ENCODE assay signal across 22 cellular contexts in genomic region chr15:40458495-40459371, GRCh38. TPM values are rescaled to one million over a fixed set of nuclear protein-coding genes. Genes with fewer than 3 reads are reported as not detected.
DNase-seq lines count a peak whose midpoint lies in the region; ATAC-seq and TF ChIP-seq lines count a peak whose summit lies in the region.
"Had no signal": no experiment of that assay in that cellular context is flagged by ENCODE, and none has a peak within 500 bp of the region (broad histone marks: within the 10 kb centered on the region; RNA-seq: fewer than 3 reads in every experiment).

No MANE protein-coding gene starts in this region.

- H2BK5ac ChIP-seq in neuronal stem cell (ENCODE audit: low read length), result no peak overlapping the region

- no peak overlapping the region for H2AK5ac ChIP-seq in neuronal stem cell (ENCODE audit: low read depth, low read length)

- no peaks in the 10 kb centered on the region for H3K9me3 Mint-ChIP-seq in MCF 10A (ENCODE audit: unreplicated experiment)
- H3K9me3 Mint-ChIP-seq in stimulated activated memory B cell treated with anti-CD40 and anti-IgM and Interleukin-4, amounts not matched to agents 10 μg/mL and 1 μg/mL and 100 μg/mL, for 72 hours, result no peaks in the 10 kb centered on the region
- H3K9me3 Mint-ChIP-seq: CD4-positive, alpha-beta memory T cell; IgD-negative memory B cell had no signal

- H4K91ac ChIP-seq in neuronal stem cell (ENCODE audit: low read depth, low read length, poor library complexity), result no peak overlapping the region

- no peak overlapping the region for H2BK120ac ChIP-seq in neuronal stem cell (ENCODE audit: low read depth, low read length)

- H3K27me3 Mint-ChIP-seq in MCF 10A (ENCODE audit: insufficient read depth, unreplicated experiment), result no peaks in the 10 kb centered on the region
- no peaks in the 10 kb centered on the region for H3K27me3 Mint-ChIP-seq in stimulated activated memory B cell treated with anti-CD40 and anti-IgM and Interleukin-4, amounts not matched to agents 10 μg/mL and 1 μg/mL and 100 μg/mL, for 72 hours
- H3K27me3 Mint-ChIP-seq: CD4-positive, alpha-beta memory T cell; IgD-negative memory B cell had no signal

- no peak overlapping the region for H3K27ac ChIP-seq in breast epithelium
- no peak overlapping the region for H3K27ac ChIP-seq in mammary epithelial cell (ENCODE audit: insufficient read depth, low read depth, low read length)
- no peak overlapping the region for H3K27ac ChIP-seq in neuronal stem cell (replicated peaks; ENCODE audit: low read length)
- H3K27ac ChIP-seq: 22Rv1; BLaER1 treated with 17β-estradiol and CSF1 and Interleukin-3, amounts not matched to agents 10 nM and 100 nM; HL-60 had no signal

- ATAC-seq in stimulated activated memory B cell treated with anti-CD40 and anti-IgM and Interleukin-4, amounts not matched to agents 10 μg/mL and 1 μg/mL and 100 μg/mL, for 72 hours, result no peak
- ATAC-seq: GM12878 had no signal

- H3K9ac ChIP-seq in mammary epithelial cell (ENCODE audit: insufficient read depth, low read length), result no peak overlapping the region
- no peak overlapping the region for H3K9ac ChIP-seq in neuronal stem cell (ENCODE audit: low read depth, low read length, poor library complexity)
- H3K9ac ChIP-seq: BLaER1 treated with 17β-estradiol and CSF1 and Interleukin-3, amounts not matched to agents 10 nM and 100 nM had no signal

- H3K9me3 ChIP-seq in breast epithelium, result no peaks in the 10 kb centered on the region
- H3K9me3 ChIP-seq in mammary epithelial cell (replicated peaks; ENCODE audit: insufficient read depth, low read length), result no peaks in the 10 kb centered on the region
- no peaks in the 10 kb centered on the region for H3K9me3 ChIP-seq in neuronal stem cell (replicated peaks in 1 of 2; ENCODE audit: control insufficient read depth in 2 of 2, insufficient read depth in 1 of 2, low read depth in 1 of 2, low read length in 2 of 2)
- H3K9me3 ChIP-seq: BLaER1 treated with 17β-estradiol and CSF1 and Interleukin-3, amounts not matched to agents 10 nM and 100 nM had no signal

- no peak overlapping the region for H2BK15ac ChIP-seq in neuronal stem cell (ENCODE audit: low read length)

- no peaks in the 10 kb centered on the region for H4K20me1 ChIP-seq in mammary epithelial cell (ENCODE audit: insufficient read depth, low read length)

- H3K36me3 Mint-ChIP-seq in MCF 10A (ENCODE audit: insufficient read depth, unreplicated experiment), result peaks cover 15% of the 10 kb centered on the region
- H3K36me3 Mint-ChIP-seq in stimulated activated memory B cell treated with anti-CD40 and anti-IgM and Interleukin-4, amounts not matched to agents 10 μg/mL and 1 μg/mL and 100 μg/mL, for 72 hours, result peaks cover 12% of the 10 kb centered on the region
- H3K36me3 Mint-ChIP-seq: IgD-negative memory B cell had no signal

- H3K79me2 ChIP-seq in mammary epithelial cell (ENCODE audit: insufficient read depth, low read length), result peaks cover 38% of the 10 kb centered on the region

- no peak for DNase-seq in MCF 10A (ENCODE audit: unreplicated experiment)
- no peak for DNase-seq in breast epithelium (ENCODE audit: low spot score in 2 of 2)
- no peak for DNase-seq in mammary epithelial cell
- no peak for DNase-seq in neuronal stem cell (ENCODE audit: low spot score)
- no peak for DNase-seq in NCI-H1694 treated with DMSO at 0.1 percent for 48 hours (lab: John Stamatoyannopoulos, UW)
- DNase-seq in stimulated activated naive CD4-positive, alpha-beta T cell treated with Interleukin-2 at 50 U/mL for 16 hours (lab: John Stamatoyannopoulos, UW), result no peak
- DNase-seq in NCI-H774 (lab: John Stamatoyannopoulos, UW), result no peak
- DNase-seq: CD4-positive, alpha-beta memory T cell; DND-41; Karpas-422; NCI-H1417 treated with DMSO at 0.1 percent for 48 hours; NCI-H1930; NCI-H2227 treated with DMSO at 0.1 percent for 48 hours; NCI-H510A treated with DMSO at 0.1 percent for 48 hours; NCI-H82; Right ventricle myocardium superior had no signal

- H3K36me3 ChIP-seq in breast epithelium (no peaks in the 10 kb centered on the region), mammary epithelial cell (ENCODE audit: insufficient read depth, low read length) (peaks cover 3% of the 10 kb centered on the region), neuronal stem cell (replicated peaks in 1 of 2; ENCODE audit: control insufficient read depth in 2 of 2, insufficient read depth in 2 of 2, low read length in 2 of 2) (peaks cover 20 to 56% of the 10 kb centered on the region in 2 donors)

- BruUV-seq in MCF 10A (replicated peaks; lab: Mats Ljungman, UMichigan), result TSS peak; percentile 30
- TSS peak; percentile 21 for BruUV-seq in mammary epithelial cell (replicated peaks; lab: Mats Ljungman, UMichigan)

- H3K4me1 Mint-ChIP-seq in MCF 10A (ENCODE audit: insufficient read depth, unreplicated experiment), result peaks cover 31% of the 10 kb centered on the region
- peaks cover 42% of the 10 kb centered on the region for H3K4me1 Mint-ChIP-seq in stimulated activated memory B cell treated with anti-CD40 and anti-IgM and Interleukin-4, amounts not matched to agents 10 μg/mL and 1 μg/mL and 100 μg/mL, for 72 hours

- H3K4me3 ChIP-seq in breast epithelium, result no peak overlapping the region
- no peak overlapping the region for H3K4me3 ChIP-seq in mammary epithelial cell (replicated peaks in 1 of 3; ENCODE audit: insufficient read depth in 1 of 3, low read depth in 2 of 3, low read length in 3 of 3)
- H3K4me3 ChIP-seq in neuronal stem cell (ENCODE audit: low read length in 2 of 2), result no peak overlapping the region
- H3K4me3 ChIP-seq: BLaER1 treated with 17β-estradiol and CSF1 and Interleukin-3, amounts not matched to agents 10 nM and 100 nM; GM12878 had no signal

- H3K4me1 ChIP-seq in breast epithelium (peaks cover 0 to 5% of the 10 kb centered on the region in 2 donors), mammary epithelial cell (ENCODE audit: insufficient read depth, low read length) (peaks cover 33% of the 10 kb centered on the region), neuronal stem cell (ENCODE audit: control insufficient read depth in 2 of 2, insufficient read depth in 1 of 2, low read depth in 1 of 2, low read length in 2 of 2) (peaks cover 0 to 9% of the 10 kb centered on the region in 2 donors)

- peak overlapping the region; percentile 17 for H2BK12ac ChIP-seq in neuronal stem cell (ENCODE audit: low read length)

- POLR2A ChIA-PET in MCF 10A (lab: Yijun Ruan, JAX), result interaction anchor here (1.1 kb wide), 1 partner anchor 19 kb away, joined by 4 read pairs; no protein-coding TSS in a partner anchor

- H3K79me1 ChIP-seq in neuronal stem cell (ENCODE audit: low read depth, low read length), result peaks cover 19% of the 10 kb centered on the region

- H3K4me3 Mint-ChIP-seq in MCF 10A (ENCODE audit: unreplicated experiment), result no peak overlapping the region
- no peak overlapping the region for H3K4me3 Mint-ChIP-seq in stimulated activated memory B cell treated with anti-CD40 and anti-IgM and Interleukin-4, amounts not matched to agents 10 μg/mL and 1 μg/mL and 100 μg/mL, for 72 hours
- H3K4me3 Mint-ChIP-seq: CD4-positive, alpha-beta memory T cell; IgD-negative memory B cell had no signal

- CTCF ChIA-PET in MCF 10A (lab: Yijun Ruan, JAX) (interaction anchor here (1.0 kb wide), 1 partner anchor 13 kb away, joined by 4 read pairs; no protein-coding TSS in a partner anchor), mammary epithelial cell (lab: Charles Lee; ENCODE audit: low non-redundant PET) (no interaction called here)

- peak overlapping the region; percentile 38 for H3K23ac ChIP-seq in neuronal stem cell (ENCODE audit: low read depth, low read length, poor library complexity)

- H3K4me2 ChIP-seq in mammary epithelial cell (ENCODE audit: insufficient read depth, low read depth, low read length), result no peak overlapping the region
- H3K4me2 ChIP-seq in neuronal stem cell (ENCODE audit: insufficient read depth, low read length, poor library complexity, severe bottlenecking), result no peak overlapping the region

- TF ChIP-seq CTCF in MCF 10A (IDR thresholded peaks at IDR 0.05; ENCODE audit: unreplicated experiment) (no peak), breast epithelium (IDR thresholded peaks at IDR 0.05) (no peak), mammary epithelial cell (conservative IDR thresholded peaks at IDR 0.05 in 1 of 2, IDR thresholded peaks at IDR 0.05 in 1 of 2; ENCODE audit: extremely low read depth in 1 of 2, insufficient read depth in 1 of 2, low read depth in 1 of 2, low read length in 2 of 2) (no peak)

- WGBS in mammary epithelial cell (ENCODE audit: low coverage, missing lambda C conversion rate), result 96% methylated on average over 30 of the region's 37 CpGs
- WGBS in neuronal stem cell (ENCODE audit: extremely low coverage in 2 of 2, insufficient read length in 2 of 2, insufficient replicate concordance in 1 of 2), 2 donors, result no CpG with 5 or more reads among the region's 37 CpGs

- intact Hi-C loops in MCF 10A (cut with micrococcal nuclease), result loop anchor here (5.0 kb wide), 1 partner anchor 49 kb away; no protein-coding TSS in a partner anchor
- intact Hi-C loops in breast epithelium (cut with DNase I; ENCODE audit: low total_unique reads), result no loop called here
- intact Hi-C loops in mammary epithelial cell (cut with micrococcal nuclease), result no loop called here

- peak overlapping the region; percentile 50 for H3K14ac ChIP-seq in neuronal stem cell (ENCODE audit: low read length)

- dilution Hi-C loops in mammary epithelial cell (cut with HindIII; ENCODE audit: low sequenced_read_pairs), result no loop called here

- H3K27ac Mint-ChIP-seq in MCF 10A (ENCODE audit: low read depth, unreplicated experiment), result no peak overlapping the region
- no peak overlapping the region for H3K27ac Mint-ChIP-seq in stimulated activated memory B cell treated with anti-CD40 and anti-IgM and Interleukin-4, amounts not matched to agents 10 μg/mL and 1 μg/mL and 100 μg/mL, for 72 hours

- peak overlapping the region; percentile 1 for H4K8ac ChIP-seq in neuronal stem cell (ENCODE audit: low read depth, low read length)

- H3K4ac ChIP-seq in neuronal stem cell (ENCODE audit: low read length), result no peak overlapping the region

- in situ Hi-C loops in mammary epithelial cell (cut with MboI; ENCODE audit: low sequenced_read_pairs in 2 of 2), result no loop called here

- H2AFZ ChIP-seq in mammary epithelial cell (ENCODE audit: low read depth, low read length), result no peak overlapping the region
- H2AFZ ChIP-seq in neuronal stem cell (ENCODE audit: low read length), result no peak overlapping the region

- no peak for TF ChIP-seq POLR2A in breast epithelium (IDR thresholded peaks at IDR 0.05)

- H3K27me3 ChIP-seq in breast epithelium (no peaks in the 10 kb centered on the region), mammary epithelial cell (ENCODE audit: insufficient read depth, low read length) (no peaks in the 10 kb centered on the region), neuronal stem cell (ENCODE audit: control insufficient read depth in 3 of 3, insufficient read depth in 3 of 3, low read depth in 1 of 3, low read length in 3 of 3) (no peaks in the 10 kb centered on the region)
- H3K27me3 ChIP-seq: BLaER1 treated with 17β-estradiol and CSF1 and Interleukin-3, amounts not matched to agents 10 nM and 100 nM had no signal

- H3K18ac ChIP-seq in neuronal stem cell (ENCODE audit: low read length), result no peak overlapping the region

RNA-seq across cellular contexts. Expression of gene CHST14, which starts 12.1 kb away (rescaled TPM):
- total RNA-seq in MCF 10A (2022) (5.8 and 7.3 TPM in 2 replicates), breast epithelium (10 to 100 TPM in 1 of 3 donors, 1 to 10 TPM in 2; 8.8 to 10.8 (median 9.3) TPM), mammary epithelial cell (10 to 100 TPM in 1 of 2 donors, 1 to 10 TPM in 1; 9.8 to 11.1 TPM)
- polyA plus RNA-seq in mammary epithelial cell, result 7.7 TPM
- polyA minus RNA-seq in mammary epithelial cell, result 6.6 TPM
- polyA plus RNA-seq in neuronal stem cell (2013, experiment 1 of 2), result 24.1 TPM
- polyA plus RNA-seq in neuronal stem cell (2013, experiment 2 of 2), result 23.7 TPM

RNA-seq across cellular contexts. Expression of gene BAHD1, which starts 18.0 kb away (rescaled TPM):
- 14.9 and 15.1 TPM in 2 replicates for total RNA-seq in MCF 10A (2022)
- 10 to 100 TPM in 2 of 3 donors, 1 to 10 TPM in 1; 9.9 to 14.6 (median 11.8) TPM for total RNA-seq in breast epithelium
- total RNA-seq in mammary epithelial cell, result 10 to 100 TPM; 11.7 to 13.7 TPM
- polyA plus RNA-seq in mammary epithelial cell, result 6.6 TPM
- polyA minus RNA-seq in mammary epithelial cell, result 12.9 TPM
- 13.7 TPM for polyA plus RNA-seq in neuronal stem cell (2013, experiment 1 of 2)
- polyA plus RNA-seq in neuronal stem cell (2013, experiment 2 of 2), result 14.1 TPM

RNA-seq across cellular contexts. Expression of gene IVD, which starts 53.1 kb away (rescaled TPM):
- total RNA-seq in MCF 10A (2022), result 53.8 and 61.6 TPM in 2 replicates
- 10 to 100 TPM; 43.8 to 72.7 (median 62.6) TPM for total RNA-seq in breast epithelium
- total RNA-seq in mammary epithelial cell, result 10 to 100 TPM; 40.3 to 44.3 TPM
- 41.1 TPM for polyA plus RNA-seq in mammary epithelial cell
- polyA minus RNA-seq in mammary epithelial cell, result 96.7 TPM
- 22.3 TPM for polyA plus RNA-seq in neuronal stem cell (2013, experiment 1 of 2)
- polyA plus RNA-seq in neuronal stem cell (2013, experiment 2 of 2), result 23.4 TPM
